Comparison of ENCODE assay signal across 24 cellular contexts in genomic region chr7:141444956-141445355, GRCh38.
"Had no signal": no experiment of that assay in that cellular context is flagged by ENCODE, and none has a peak within 500 bp of the region (broad histone marks: within the 10 kb centered on the region; RNA-seq: fewer than 3 reads in every experiment).

No MANE protein-coding gene starts in this region.

- H3K27ac Mint-ChIP-seq: activated B cell treated with CpG ODN at 0.5 μM for 24 hours; activated CD4-positive, alpha-beta T cell treated with anti-CD3 and anti-CD28 coated beads, Interleukin-2, amount 10 ng/mL, durations not matched to agents 24 days and 14 days; activated naive CD4-positive, alpha-beta T cell treated with anti-CD3 and anti-CD28 coated beads, Interleukin-2, amount 50 U/mL, for 24 hours; T-helper 1 cell treated with Interleukin-12 subunit alpha and Interleukin-12 subunit beta and Interleukin-4 antibody, amounts not matched to agents 30 μg/mL and 1 μg/mL, for 36 hours had no signal

- H3K36me3 ChIP-seq: SJSA1 had no signal

- H3K4me3 ChIP-seq: SJSA1 had no signal

- H3K27me3 Mint-ChIP-seq: brain had no signal

- H3K4me1 Mint-ChIP-seq: activated B cell treated with CpG ODN at 0.5 μM for 24 hours; activated CD4-positive, alpha-beta T cell treated with anti-CD3 and anti-CD28 coated beads, Interleukin-2, amount 10 ng/mL, durations not matched to agents 24 days and 14 days; activated naive CD4-positive, alpha-beta T cell treated with anti-CD3 and anti-CD28 coated beads, Interleukin-2, amount 50 U/mL, for 24 hours had no signal

- H3K4me1 ChIP-seq: SJSA1 had no signal

- H3K27ac ChIP-seq: RWPE1, SJSA1 had no signal

- H3K36me3 Mint-ChIP-seq: activated naive CD4-positive, alpha-beta T cell treated with anti-CD3 and anti-CD28 coated beads, Interleukin-2, amount 50 U/mL, for 24 hours had no signal

- H3K9me3 ChIP-seq: SJSA1 had no signal

- DNase-seq: activated B cell treated with CpG ODN at 0.5 μM for 24 hours; activated CD4-positive, alpha-beta T cell treated with anti-CD3 and anti-CD28 coated beads for 1 hour; activated CD4-positive, alpha-beta T cell treated with anti-CD3 and anti-CD28 coated beads, Interleukin-2, amount 10 ng/mL, durations not matched to agents 24 days and 14 days; activated CD4-positive, alpha-beta T cell treated with anti-CD3 and anti-CD28 coated beads, Interleukin-2, amount 50 U/mL, for 48 hours; activated CD8-positive, alpha-beta memory T cell treated with anti-CD3 and anti-CD28 coated beads for 24 hours; activated T-cell treated with anti-CD3 and anti-CD28 coated beads, Interleukin-2, amount 50 U/mL, for 1 hour; aorta; MM.1S; NCI-H1105; NCI-H1436; NCI-H1694 treated with DMSO at 0.1 percent for 48 hours; NCI-H2029 treated with DMSO at 0.1 percent for 48 hours; NCI-H345; NCI-H510A; NCI-H526 treated with DMSO at 0.1 percent for 48 hours; NCI-H82; OCI-M1; SHP77; T-helper 9 cell had no signal

- H3K9me3 Mint-ChIP-seq: activated B cell treated with CpG ODN at 0.5 μM for 24 hours; activated CD4-positive, alpha-beta T cell treated with anti-CD3 and anti-CD28 coated beads, Interleukin-2, amount 10 ng/mL, durations not matched to agents 24 days and 14 days; activated naive CD4-positive, alpha-beta T cell treated with anti-CD3 and anti-CD28 coated beads, Interleukin-2, amount 50 U/mL, for 24 hours; brain; T-helper 1 cell treated with Interleukin-12 subunit alpha and Interleukin-12 subunit beta and Interleukin-4 antibody, amounts not matched to agents 30 μg/mL and 1 μg/mL, for 36 hours had no signal

- H3K4me3 Mint-ChIP-seq: activated B cell treated with CpG ODN at 0.5 μM for 24 hours; activated CD4-positive, alpha-beta T cell treated with anti-CD3 and anti-CD28 coated beads, Interleukin-2, amount 10 ng/mL, durations not matched to agents 24 days and 14 days; activated naive CD4-positive, alpha-beta T cell treated with anti-CD3 and anti-CD28 coated beads, Interleukin-2, amount 50 U/mL, for 24 hours; brain; T-helper 1 cell treated with Interleukin-12 subunit alpha and Interleukin-12 subunit beta and Interleukin-4 antibody, amounts not matched to agents 30 μg/mL and 1 μg/mL, for 36 hours had no signal
